ENCODE assay signal across 1 cellular context in genomic region chr2:73780242-73780582, GRCh38.
TF ChIP-seq lines count a peak whose summit lies in the region.

No MANE protein-coding gene starts in this region.

TF ChIP-seq in K562, 482 proteins besides CTCF, POLR2A, EP300 and RAD21 (continued from another document and continues in another):
- TF ChIP-seq MGA (IDR thresholded peaks at IDR 0.05), result no peak; the same call in 1 of the 2 replicates
- TF ChIP-seq PHB (CRISPR knock-in tag; IDR thresholded peaks at IDR 0.05), result no peak
- no peak for TF ChIP-seq PREB (CRISPR knock-in tag; IDR thresholded peaks at IDR 0.05)
- no peak for TF ChIP-seq ZBTB9 (CRISPR knock-in tag; IDR thresholded peaks at IDR 0.05)
- no peak for TF ChIP-seq NR2C2 (CRISPR knock-in tag; IDR thresholded peaks at IDR 0.05)
- TF ChIP-seq NR2C2 (tag; IDR thresholded peaks at IDR 0.05), result 0 out of 2 replicates have a peak, but pooled peaks have one; percentile 8
- no peak for TF ChIP-seq ZNF224 (CRISPR knock-in tag; IDR thresholded peaks at IDR 0.05)
- TF ChIP-seq GATAD2B (IDR thresholded peaks at IDR 0.05; ENCODE audit: borderline replicate concordance), result peak; percentile 27; the same call in 1 of the 2 replicates
- TF ChIP-seq RBM15 (IDR thresholded peaks at IDR 0.05; ENCODE audit: insufficient read depth, low read length), result no peak
- TF ChIP-seq MYNN (IDR thresholded peaks at IDR 0.05), result no peak
- TF ChIP-seq MYNN (CRISPR knock-in tag; IDR thresholded peaks at IDR 0.05), result no peak
- TF ChIP-seq DMBX1 (CRISPR knock-in tag; IDR thresholded peaks at IDR 0.05; ENCODE audit: borderline replicate concordance), result no peak
- TF ChIP-seq PRDM10 (IDR thresholded peaks at IDR 0.05; ENCODE audit: partially characterized antibody), result no peak
- TF ChIP-seq USF1 (CRISPR knock-in tag; IDR thresholded peaks at IDR 0.05), result no peak
- no peak for TF ChIP-seq ZNF318 (IDR thresholded peaks at IDR 0.05; ENCODE audit: borderline replicate concordance in 1 of 2, low read depth in 1 of 2)
- 0 out of 2 replicates have a peak, but pooled peaks have one; percentile 8 for TF ChIP-seq FOXM1 (IDR thresholded peaks at IDR 0.05; ENCODE audit: low read depth)
- no peak for TF ChIP-seq FOXM1 (CRISPR knock-in tag; IDR thresholded peaks at IDR 0.05; ENCODE audit: low read depth)
- no peak for TF ChIP-seq ARID1B (IDR thresholded peaks at IDR 0.05)
- no peak for TF ChIP-seq E2F6 (IDR thresholded peaks at IDR 0.05; ENCODE audit: borderline replicate concordance in 1 of 2, extremely low read depth in 1 of 2, insufficient read depth in 1 of 2, insufficient read length in 1 of 2, low read depth in 1 of 2, low read length in 1 of 2, poor library complexity in 1 of 2, severe bottlenecking in 1 of 2)
- TF ChIP-seq CHD4 (IDR thresholded peaks at IDR 0.05; ENCODE audit: insufficient read depth, insufficient replicate concordance, low read depth, low read length, poor library complexity, severe bottlenecking), result no peak
